ENCODE assay signal across 8 cellular contexts in genomic region chr15:80694624-80695098, GRCh38. TPM values are rescaled to one million over a fixed set of nuclear protein-coding genes. Genes with fewer than 3 reads are reported as not detected.
DNase-seq lines count a peak whose midpoint lies in the region; ATAC-seq and TF ChIP-seq lines count a peak whose summit lies in the region.

No MANE protein-coding gene starts in this region.

- H3K4me3 ChIP-seq in H7 (ENCODE audit: insufficient read depth, low read depth, low read length) = peak overlapping the region; percentile 61
- H3K4me3 ChIP-seq in sigmoid colon = peak overlapping the region; percentile 63 to 83 (median 74)

- intact Hi-C loops in left ventricle myocardium superior (cut with micrococcal nuclease) = no loop called here
- intact Hi-C loops in sigmoid colon (cut with DNase I) = loop anchor here (5.0 to 10.0 kb wide), 5 partner anchors 53 to 280 kb away; partner anchors contain the start of gene CEMIP

- in situ Hi-C loops in KBM-7 (cut with MboI; ENCODE audit: low pct_unique_long_range_greater_than_20kb, low sequenced_read_pairs) = no loop called here

- WGBS in sigmoid colon, 2 donors = 0 to 1% methylated on average over 46 of the region's 46 CpGs

- peak overlapping the region; percentile 81 for H3K4me3 Mint-ChIP-seq in activated naive CD4-positive, alpha-beta T cell treated with anti-CD3 and anti-CD28 coated beads, Interleukin-2, amount 10 ng/mL, durations not matched to agents 7 days and 5 days

- H3K27me3 ChIP-seq in H7 (ENCODE audit: control insufficient read depth, insufficient read depth, low read length) (peaks cover 17% of the 10 kb centered on the region), sigmoid colon (no peaks in the 10 kb centered on the region)

- H3K9me3 Mint-ChIP-seq in activated naive CD4-positive, alpha-beta T cell treated with anti-CD3 and anti-CD28 coated beads, Interleukin-2, amount 10 ng/mL, durations not matched to agents 7 days and 5 days = no peaks in the 10 kb centered on the region

- H3K36me3 ChIP-seq in ES-I3 (ENCODE audit: insufficient read depth, low read length) (no peaks in the 10 kb centered on the region), H7 (replicated peaks; ENCODE audit: control insufficient read depth, insufficient read depth, low read length) (no peaks in the 10 kb centered on the region), sigmoid colon (no peaks in the 10 kb centered on the region)

- H3K36me3 Mint-ChIP-seq in activated naive CD4-positive, alpha-beta T cell treated with anti-CD3 and anti-CD28 coated beads, Interleukin-2, amount 10 ng/mL, durations not matched to agents 7 days and 5 days = no peaks in the 10 kb centered on the region

- peaks cover 42% of the 10 kb centered on the region for H3K27me3 Mint-ChIP-seq in activated naive CD4-positive, alpha-beta T cell treated with anti-CD3 and anti-CD28 coated beads, Interleukin-2, amount 10 ng/mL, durations not matched to agents 7 days and 5 days

- no peak for TF ChIP-seq CTCF in sigmoid colon (IDR thresholded peaks at IDR 0.05)

- peak; percentile 58 for ATAC-seq in left ventricle myocardium superior

- peaks cover 19% of the 10 kb centered on the region for H3K4me1 Mint-ChIP-seq in activated naive CD4-positive, alpha-beta T cell treated with anti-CD3 and anti-CD28 coated beads, Interleukin-2, amount 10 ng/mL, durations not matched to agents 7 days and 5 days

- H3K27ac Mint-ChIP-seq in activated naive CD4-positive, alpha-beta T cell treated with anti-CD3 and anti-CD28 coated beads, Interleukin-2, amount 10 ng/mL, durations not matched to agents 7 days and 5 days = no peak overlapping the region

- H3K9me3 ChIP-seq in ES-I3 (ENCODE audit: control insufficient read depth, insufficient read depth, low read length) (no peaks in the 10 kb centered on the region), sigmoid colon (no peaks in the 10 kb centered on the region)

- H3K4me1 ChIP-seq in ES-I3 (ENCODE audit: insufficient read depth, low read length) = peaks cover 5% of the 10 kb centered on the region
- H3K4me1 ChIP-seq in sigmoid colon = peaks cover 0 to 28% (median 25%) of the 10 kb centered on the region in 4 donors

- TF ChIP-seq POLR2A in sigmoid colon (IDR thresholded peaks at IDR 0.05) = no peak

- H3K9ac ChIP-seq in ES-I3 (ENCODE audit: low read depth, low read length) = peak overlapping the region; percentile 58; the same call in 1 of the 2 replicates

- peak overlapping the region; percentile 85 to 91 (median 88) for H3K27ac ChIP-seq in sigmoid colon

- TF ChIP-seq EP300 in sigmoid colon (IDR thresholded peaks at IDR 0.05) = no peak

- DNase-seq in H7 = no peak
- DNase-seq in NCI-H69 (lab: John Stamatoyannopoulos, UW) = peak; percentile 35
- peak; percentile 56 for DNase-seq in activated naive CD4-positive, alpha-beta T cell treated with anti-CD3 and anti-CD28 coated beads, Interleukin-2, amount 10 ng/mL, durations not matched to agents 7 days and 5 days
- no peak for DNase-seq in left ventricle myocardium superior
- no peak for DNase-seq in sigmoid colon
- DNase-seq in COLO668 (lab: John Stamatoyannopoulos, UW; ENCODE audit: unreplicated experiment) = no peak
- DNase-seq in KBM-7 = no peak

- CTCF ChIA-PET in activated naive CD4-positive, alpha-beta T cell treated with anti-CD3 and anti-CD28 coated beads, Interleukin-2, amount 10 ng/mL, durations not matched to agents 7 days and 5 days (lab: Charles Lee) = interaction anchor here (0.8 kb wide), 1 partner anchor 83 kb away, joined by 3 read pairs; no protein-coding TSS in a partner anchor

RNA-seq across cellular contexts. Expression of gene ABHD17C, which starts 0.4 kb away (rescaled TPM):
- total RNA-seq in H7 (2014; rRNA removed; shearing (Covaris generic)) = 7.2 and 9.8 TPM in 2 replicates
- 7.5 TPM for total RNA-seq in left ventricle myocardium superior
- total RNA-seq in sigmoid colon = 1 to 10 TPM; 2.0 to 4.2 (median 2.6) TPM
- 100 to 1,000 TPM in 2 of 3 donors, 10 to 100 TPM in 1; 62.7 to 174 (median 111) TPM for polyA plus RNA-seq in sigmoid colon

Comparison
In these comparisons a context has a peak if more than half of its experiments do, and no peak if none do; other contexts are left out.
1. DNase-seq: peak in NCI-H69 (single experiment) and activated naive CD4-positive, alpha-beta T cell treated with anti-CD3 and anti-CD28 coated beads, Interleukin-2, amount 10 ng/mL, durations not matched to agents 7 days and 5 days (single experiment); none in H7 (single experiment), left ventricle myocardium superior (single experiment), sigmoid colon (single experiment), COLO668 (single experiment) and KBM-7 (single experiment).